ENCODE assay signal across 1 cellular context in the genomic region with DNA sequence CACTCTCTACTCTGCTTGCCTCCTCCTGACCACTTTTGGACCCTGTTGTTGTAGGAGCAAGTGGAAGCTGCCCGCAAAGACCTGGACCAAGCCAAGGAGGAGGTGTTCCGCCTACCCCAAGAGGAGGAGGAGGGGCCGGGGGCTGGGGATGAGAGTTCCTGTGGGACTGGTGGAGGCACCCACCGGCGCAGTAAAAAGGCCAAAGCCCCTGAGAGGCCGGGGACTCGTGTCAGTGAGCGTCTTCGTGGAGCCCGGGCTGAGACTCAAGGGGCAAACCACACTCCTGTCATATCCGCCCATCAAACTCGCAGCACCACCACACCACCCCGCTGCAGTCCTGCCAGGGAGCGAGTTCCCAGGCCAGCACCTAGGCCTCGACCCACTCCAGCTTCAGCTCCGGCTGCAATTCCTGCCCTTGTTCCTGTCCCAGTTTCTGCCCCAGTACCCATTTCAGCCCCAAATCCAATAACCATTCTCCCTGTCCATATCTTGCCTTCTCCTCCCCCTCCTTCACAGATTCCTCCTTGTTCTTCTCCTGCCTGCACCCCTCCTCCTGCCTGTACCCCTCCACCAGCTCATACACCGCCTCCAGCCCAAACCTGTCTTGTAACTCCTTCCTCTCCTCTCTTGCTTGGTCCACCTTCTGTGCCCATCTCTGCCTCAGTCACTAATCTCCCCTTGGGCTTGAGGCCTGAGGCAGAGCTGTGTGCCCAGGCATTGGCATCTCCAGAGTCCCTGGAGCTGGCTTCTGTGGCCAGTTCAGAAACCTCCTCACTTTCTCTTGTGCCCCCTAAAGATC.
A peak's percentile ranks its signal among the peaks of the same experiment; 100 is the strongest.
TF ChIP-seq lines count a peak whose summit lies in the region.

No MANE protein-coding gene starts in this region.

TF ChIP-seq in HepG2, 621 proteins besides CTCF, POLR2A, EP300 and RAD21:
- TF ChIP-seq NCOA2 (CRISPR knock-in tag; IDR thresholded peaks at IDR 0.05) (no peak), AGO2 (optimal IDR thresholded peaks at IDR 0.05; ENCODE audit: low read depth, low read length) (peak; percentile 34)
